In the genomic region with DNA sequence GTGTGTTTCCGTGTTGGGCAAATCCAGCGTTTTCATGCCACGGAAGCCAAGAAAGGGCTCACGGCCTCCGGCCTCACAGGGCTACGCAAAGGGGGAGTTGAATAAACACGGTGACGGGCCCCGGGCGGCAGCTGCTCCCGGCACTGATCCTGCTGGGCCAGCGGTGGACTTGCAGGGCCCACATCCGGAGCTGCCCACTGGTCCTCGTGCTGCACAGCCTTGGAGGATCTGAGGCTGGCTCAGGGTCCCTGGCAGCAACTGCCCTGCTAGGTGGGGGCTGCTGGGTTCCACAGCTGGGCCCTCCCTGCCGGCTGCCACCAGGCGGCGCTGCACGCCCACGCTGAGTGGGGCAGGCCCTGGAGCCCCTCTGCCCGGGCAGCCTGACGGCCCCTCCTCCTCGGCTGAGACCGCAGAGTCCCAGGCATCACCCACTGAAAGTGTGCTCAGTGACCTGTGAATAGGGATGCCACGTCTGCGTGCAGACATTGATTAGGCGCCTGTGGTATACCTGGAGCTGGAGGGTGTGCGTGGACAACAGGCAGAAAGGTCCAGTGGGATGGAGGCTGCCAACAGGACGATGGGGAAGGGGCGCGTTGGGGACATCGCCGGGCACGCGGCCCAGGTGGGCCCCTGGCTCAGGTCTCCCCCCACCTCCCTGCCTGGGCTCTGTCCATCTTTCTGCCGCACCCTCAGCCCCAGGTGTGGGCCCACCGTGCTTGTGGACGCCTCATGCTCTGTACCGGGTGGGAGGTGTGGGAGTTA, we compare ENCODE assay signal across 8 cellular contexts. TPM values are rescaled to one million over a fixed set of nuclear protein-coding genes. Genes with fewer than 3 reads are reported as not detected.
A peak's percentile ranks its signal among the peaks of the same experiment; 100 is the strongest.
DNase-seq lines count a peak whose midpoint lies in the region; ATAC-seq, FAIRE-seq and TF ChIP-seq lines count a peak whose summit lies in the region.

No MANE protein-coding gene starts in this region.

- H3K36me3 ChIP-seq in Caco-2 (ENCODE audit: control insufficient read depth, insufficient read depth, low read length) (no peaks in the 10 kb centered on the region), small intestine (ENCODE audit: control insufficient read depth in 2 of 2, insufficient read depth in 2 of 2, low read length in 2 of 2) (peaks cover 11 to 15% of the 10 kb centered on the region in 2 donors)

- peak; percentile 66 for ATAC-seq in stimulated activated naive CD8-positive, alpha-beta T cell treated with anti-CD3 and anti-CD28 coated beads, Interleukin-15, Interleukin-2, amounts not matched to agents 100 U/mL and 50 U/mL, for 24 hours
- no peak for ATAC-seq in HG03378 (IDR thresholded peaks at IDR 0.05; ENCODE audit: unreplicated experiment)

- H3K4me1 ChIP-seq in Caco-2 = peaks cover 8% of the 10 kb centered on the region
- no peaks in the 10 kb centered on the region for H3K4me1 ChIP-seq in small intestine (ENCODE audit: control insufficient read depth in 2 of 2, insufficient read depth in 1 of 2, low read depth in 1 of 2, low read length in 1 of 2)

- H3K4me1 Mint-ChIP-seq in Caco-2 (ENCODE audit: low read depth, unreplicated experiment) = no peaks in the 10 kb centered on the region

- peaks cover 54% of the 10 kb centered on the region for H3K36me3 Mint-ChIP-seq in Caco-2 (ENCODE audit: insufficient read depth, unreplicated experiment)

- WGBS in small intestine, 3 donors = 22 to 33% (median 31%) methylated on average over 34 to 38 of the region's 38 CpGs

- no peaks in the 10 kb centered on the region for H3K27me3 ChIP-seq in Caco-2 (replicated peaks; ENCODE audit: control insufficient read depth, insufficient read depth, low read length)
- peaks cover 0 to 15% of the 10 kb centered on the region in 2 donors for H3K27me3 ChIP-seq in small intestine (ENCODE audit: control insufficient read depth in 2 of 2, insufficient read depth in 2 of 2, low read length in 2 of 2)

- peak; percentile 57 for TF ChIP-seq RAD21 in Ishikawa (IDR thresholded peaks at IDR 0.05; ENCODE audit: low read depth)

- FAIRE-seq in small intestine (lab: Jason Lieb, UNC) = no peak

- no peak overlapping the region for H3K27ac ChIP-seq in small intestine (ENCODE audit: low read depth in 1 of 2, low read length in 1 of 2)

- intact Hi-C loops in Caco-2 (cut with micrococcal nuclease; ENCODE audit: unreplicated experiment) = no loop called here

- H3K4me3 Mint-ChIP-seq in Caco-2 (ENCODE audit: unreplicated experiment) = no peak overlapping the region

- no peaks in the 10 kb centered on the region for H3K9me3 Mint-ChIP-seq in Caco-2 (ENCODE audit: unreplicated experiment)

- no TSS peak for BruUV-seq in Caco-2 (replicated peaks; lab: Mats Ljungman, UMichigan)

- POLR2A ChIA-PET in Caco-2 (lab: Charles Lee) = no interaction called here

- TF ChIP-seq CTCF in Caco-2 (IDR thresholded peaks at IDR 0.05; ENCODE audit: insufficient read depth in 1 of 2, low read depth in 1 of 2, low read length in 1 of 2, severe bottlenecking in 1 of 2, unreplicated experiment in 1 of 2) (peak; percentile 78 to 79), choroid plexus epithelial cell (conservative IDR thresholded peaks at IDR 0.05; ENCODE audit: low read depth, low read length) (peak; percentile 82)

- CTCF ChIA-PET in Caco-2 (lab: Charles Lee) = interaction anchor here (1.2 kb wide), 1 partner anchor 17 kb away, joined by 3 read pairs; no protein-coding TSS in a partner anchor

- TF ChIP-seq EP300 in Ishikawa (IDR thresholded peaks at IDR 0.05; ENCODE audit: borderline replicate concordance) = no peak

- no peaks in the 10 kb centered on the region for H3K9me3 ChIP-seq in Caco-2
- H3K9me3 ChIP-seq in small intestine (ENCODE audit: control insufficient read depth, low read depth) = no peaks in the 10 kb centered on the region

- H3K27ac Mint-ChIP-seq in Caco-2 (ENCODE audit: unreplicated experiment) = no peak overlapping the region

- peak in 1 of 2 experiments; percentile 65 for DNase-seq in Caco-2
- peak; percentile 55 to 59 for DNase-seq in activated CD4-positive, alpha-beta T cell treated with anti-CD3 and anti-CD28 coated beads for 4 hours
- peak; percentile 58 for DNase-seq in choroid plexus epithelial cell (ENCODE audit: low read depth)
- DNase-seq in lung microvascular endothelial cell (ENCODE audit: low read depth in 2 of 2) = peak; percentile 37 to 69
- DNase-seq in stimulated activated naive CD8-positive, alpha-beta T cell treated with anti-CD3 and anti-CD28 coated beads, Interleukin-15, Interleukin-2, amounts not matched to agents 100 U/mL and 50 U/mL, for 24 hours = peak; percentile 78
- DNase-seq in small intestine = no peak

- H3K4me3 ChIP-seq in Caco-2 (ENCODE audit: low read depth, low read length) (no peak overlapping the region), choroid plexus epithelial cell (ENCODE audit: low read depth, low read length) (no peak overlapping the region), small intestine (ENCODE audit: low read depth in 1 of 2, low read length in 2 of 2) (no peak overlapping the region)

- H3K27me3 Mint-ChIP-seq in Caco-2 (ENCODE audit: insufficient read depth, unreplicated experiment) = no peaks in the 10 kb centered on the region

TF ChIP-seq in Ishikawa, 13 proteins besides CTCF, POLR2A, EP300 and RAD21:
- TF ChIP-seq, protein P1, sequence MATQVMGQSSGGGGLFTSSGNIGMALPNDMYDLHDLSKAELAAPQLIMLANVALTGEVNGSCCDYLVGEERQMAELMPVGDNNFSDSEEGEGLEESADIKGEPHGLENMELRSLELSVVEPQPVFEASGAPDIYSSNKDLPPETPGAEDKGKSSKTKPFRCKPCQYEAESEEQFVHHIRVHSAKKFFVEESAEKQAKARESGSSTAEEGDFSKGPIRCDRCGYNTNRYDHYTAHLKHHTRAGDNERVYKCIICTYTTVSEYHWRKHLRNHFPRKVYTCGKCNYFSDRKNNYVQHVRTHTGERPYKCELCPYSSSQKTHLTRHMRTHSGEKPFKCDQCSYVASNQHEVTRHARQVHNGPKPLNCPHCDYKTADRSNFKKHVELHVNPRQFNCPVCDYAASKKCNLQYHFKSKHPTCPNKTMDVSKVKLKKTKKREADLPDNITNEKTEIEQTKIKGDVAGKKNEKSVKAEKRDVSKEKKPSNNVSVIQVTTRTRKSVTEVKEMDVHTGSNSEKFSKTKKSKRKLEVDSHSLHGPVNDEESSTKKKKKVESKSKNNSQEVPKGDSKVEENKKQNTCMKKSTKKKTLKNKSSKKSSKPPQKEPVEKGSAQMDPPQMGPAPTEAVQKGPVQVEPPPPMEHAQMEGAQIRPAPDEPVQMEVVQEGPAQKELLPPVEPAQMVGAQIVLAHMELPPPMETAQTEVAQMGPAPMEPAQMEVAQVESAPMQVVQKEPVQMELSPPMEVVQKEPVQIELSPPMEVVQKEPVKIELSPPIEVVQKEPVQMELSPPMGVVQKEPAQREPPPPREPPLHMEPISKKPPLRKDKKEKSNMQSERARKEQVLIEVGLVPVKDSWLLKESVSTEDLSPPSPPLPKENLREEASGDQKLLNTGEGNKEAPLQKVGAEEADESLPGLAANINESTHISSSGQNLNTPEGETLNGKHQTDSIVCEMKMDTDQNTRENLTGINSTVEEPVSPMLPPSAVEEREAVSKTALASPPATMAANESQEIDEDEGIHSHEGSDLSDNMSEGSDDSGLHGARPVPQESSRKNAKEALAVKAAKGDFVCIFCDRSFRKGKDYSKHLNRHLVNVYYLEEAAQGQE (IDR thresholded peaks at IDR 0.05; ENCODE audit: low read depth) = no peak
- TF ChIP-seq EGR1 (IDR thresholded peaks at IDR 0.05) = 0 out of 2 replicates have a peak, but pooled peaks have one; percentile 11
- no peak for TF ChIP-seq TEAD4 (IDR thresholded peaks at IDR 0.05)
- TF ChIP-seq TAF1 (IDR thresholded peaks at IDR 0.05; ENCODE audit: low read depth) = no peak
- TF ChIP-seq TCF12 (IDR thresholded peaks at IDR 0.05; ENCODE audit: low read depth) = no peak
- no peak for TF ChIP-seq CREB1 (IDR thresholded peaks at IDR 0.05; ENCODE audit: low read depth)
- TF ChIP-seq ZBTB7A (IDR thresholded peaks at IDR 0.05; ENCODE audit: low read depth) = peak; percentile 80
- TF ChIP-seq NFIC (IDR thresholded peaks at IDR 0.05) = no peak
- TF ChIP-seq, protein P2, sequence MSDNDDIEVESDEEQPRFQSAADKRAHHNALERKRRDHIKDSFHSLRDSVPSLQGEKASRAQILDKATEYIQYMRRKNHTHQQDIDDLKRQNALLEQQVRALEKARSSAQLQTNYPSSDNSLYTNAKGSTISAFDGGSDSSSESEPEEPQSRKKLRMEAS (IDR thresholded peaks at IDR 0.05) = no peak

RNA-seq across cellular contexts. Expression of a gene that starts 5.3 kb away (rescaled TPM):
- total RNA-seq in Caco-2 (2022) (2.7 and 3.9 TPM in 2 replicates), lung microvascular endothelial cell (0.40 and 0.44 TPM in 2 replicates)
- polyA plus RNA-seq in small intestine = under 1 TPM in 1 of 3 donors, not detected in 2; 0.58 TPM

RNA-seq across cellular contexts. Expression of a gene that starts 12.0 kb away (rescaled TPM):
- total RNA-seq in Caco-2 (2022) (618 and 656 TPM in 2 replicates), lung microvascular endothelial cell (184 and 198 TPM in 2 replicates)
- polyA plus RNA-seq in small intestine = 100 to 1,000 TPM; 208 to 443 (median 305) TPM

RNA-seq across cellular contexts. Expression of a gene that starts 40.6 kb away (rescaled TPM):
- total RNA-seq in Caco-2 (2022) (0.35 TPM in 1 of 2 replicates, not detected in the other), lung microvascular endothelial cell (not detected in 2 replicates)
- polyA plus RNA-seq in small intestine = 1 to 10 TPM in 2 of 3 donors, under 1 TPM in 1; 0.89 to 5.7 (median 1.9) TPM

RNA-seq across cellular contexts. Expression of a gene that starts 48.9 kb away (rescaled TPM):
- total RNA-seq in Caco-2 (2022) (93.3 and 95.8 TPM in 2 replicates), lung microvascular endothelial cell (14.4 and 18.8 TPM in 2 replicates)
- 100 to 1,000 TPM in 1 of 3 donors, 10 to 100 TPM in 2; 74.1 to 153 (median 99.4) TPM for polyA plus RNA-seq in small intestine

RNA-seq across cellular contexts. Expression of a gene that starts 52.9 kb away (rescaled TPM):
- total RNA-seq in Caco-2 (2022) (129 and 133 TPM in 2 replicates), lung microvascular endothelial cell (74.3 and 89.3 TPM in 2 replicates)
- 100 to 1,000 TPM in 2 of 3 donors, 10 to 100 TPM in 1; 58.2 to 113 (median 102) TPM for polyA plus RNA-seq in small intestine
